ENCODE assay signal across 11 cellular contexts in genomic region chr19:2619076-2619475, GRCh38.
A peak's percentile ranks its signal among the peaks of the same experiment; 100 is the strongest.
DNase-seq lines count a peak whose midpoint lies in the region; ATAC-seq and TF ChIP-seq lines count a peak whose summit lies in the region.
"Had no signal": no experiment of that assay in that cellular context is flagged by ENCODE, and none has a peak within 500 bp of the region (broad histone marks: within the 10 kb centered on the region; RNA-seq: fewer than 3 reads in every experiment).

No MANE protein-coding gene starts in this region.

- H3K4me1 Mint-ChIP-seq in activated CD4-positive, alpha-beta T cell treated with anti-CD3 and anti-CD28 coated beads for 36 hours, result peaks cover 60% of the 10 kb centered on the region

- H3K27me3 ChIP-seq in OCI-LY1 (ENCODE audit: insufficient read depth, low read length) (no peaks in the 10 kb centered on the region), colonic mucosa (no peaks in the 10 kb centered on the region), spleen (replicated peaks in 1 of 7) (no peaks in the 10 kb centered on the region)
- H3K27me3 ChIP-seq: testis had no signal

- no peaks in the 10 kb centered on the region for H3K79me2 ChIP-seq in OCI-LY1 (ENCODE audit: insufficient read depth, low read length)

- H3F3A ChIP-seq in OCI-LY1 (ENCODE audit: insufficient read depth, low read length), result no peaks in the 10 kb centered on the region

- POLR2A ChIA-PET in activated CD4-positive, alpha-beta T cell treated with anti-CD3 and anti-CD28 coated beads for 36 hours (lab: Charles Lee), result interaction anchor here (0.9 to 7.9 kb wide), 5 partner anchors 9 to 142 kb away, joined by 3 to 106 read pairs (median 5); partner anchors contain the start of gene GADD45B

- H3K27ac ChIP-seq in OCI-LY1 (ENCODE audit: low read depth, low read length, poor library complexity, severe bottlenecking) (peak overlapping the region; percentile 50), colonic mucosa (peak overlapping the region; percentile 0), spleen (peak overlapping the region; percentile 46 to 97 (median 92))
- H3K27ac ChIP-seq: testis had no signal

- H3K9me3 ChIP-seq in OCI-LY1 (ENCODE audit: low read length) (0 out of 2 replicates have a peak, but pooled peaks cover 3% of the 10 kb centered on the region), colonic mucosa (no peaks in the 10 kb centered on the region), spleen (peaks cover 0 to 6% (median 2%) of the 10 kb centered on the region in 8 donors)
- H3K9me3 ChIP-seq: testis had no signal

- peaks cover 67% of the 10 kb centered on the region for H3K4me1 ChIP-seq in OCI-LY1 (ENCODE audit: insufficient read depth, low read length, severe bottlenecking)
- no peaks in the 10 kb centered on the region for H3K4me1 ChIP-seq in colonic mucosa
- H3K4me1 ChIP-seq in spleen, result peaks cover 53 to 100% (median 88%) of the 10 kb centered on the region in 6 donors

- H3K4me3 Mint-ChIP-seq in activated CD4-positive, alpha-beta T cell treated with anti-CD3 and anti-CD28 coated beads for 36 hours, result peak overlapping the region; percentile 46

- no peak for TF ChIP-seq POLR2A in spleen (IDR thresholded peaks at IDR 0.05)

- DNase-seq in activated CD4-positive, alpha-beta T cell treated with anti-CD3 and anti-CD28 coated beads for 36 hours, result no peak
- no peak for DNase-seq in activated CD4-positive, alpha-beta T cell treated with anti-CD3 and anti-CD28 coated beads, Interleukin-2, amount 50 U/mL, for 48 hours
- DNase-seq in colonic mucosa (no peak), spleen (no peak), NCI-H1417 treated with DMSO at 0.1 percent for 48 hours (lab: John Stamatoyannopoulos, UW) (no peak), DMS114 treated with DMSO at 0.1 percent for 48 hours (lab: John Stamatoyannopoulos, UW; ENCODE audit: unreplicated experiment) (no peak)
- DNase-seq: midbrain, NCI-H1048, testis had no signal

- H2AFZ ChIP-seq in OCI-LY1 (ENCODE audit: low read length), result no peak overlapping the region

- H4K20me1 ChIP-seq in OCI-LY1 (ENCODE audit: insufficient read depth, low read length), result no peaks in the 10 kb centered on the region

- intact Hi-C loops in activated CD4-positive, alpha-beta T cell treated with anti-CD3 and anti-CD28 coated beads for 36 hours (cut with DNase I, micrococcal nuclease), result loop anchor here (10.0 kb wide), 2 partner anchors 384 to 464 kb away; partner anchors contain the start of genes AP3D1 (in 1 of the 2), PLEKHJ1 (in 1 of the 2) and SF3A2 (in 1 of the 2)
- intact Hi-C loops in colonic mucosa (cut with DNase I), result no loop called here
- intact Hi-C loops in spleen (cut with DNase I; ENCODE audit: low total_unique reads), result no loop called here

- peak overlapping the region; percentile 17; the same call in 1 of the 2 replicates for H3K9ac ChIP-seq in OCI-LY1 (ENCODE audit: low read length)
- H3K9ac ChIP-seq in colonic mucosa (ENCODE audit: low read depth in 2 of 2, low read length in 2 of 2), result no peak overlapping the region

- no peak overlapping the region for H3K4me3 ChIP-seq in OCI-LY1 (ENCODE audit: low read depth, low read length, poor library complexity, severe bottlenecking)
- no peak overlapping the region for H3K4me3 ChIP-seq in colonic mucosa
- peak overlapping the region in 1 of 8 donors; percentile 52 for H3K4me3 ChIP-seq in spleen
- H3K4me3 ChIP-seq: testis had no signal

- no peaks in the 10 kb centered on the region for H3K36me3 Mint-ChIP-seq in activated CD4-positive, alpha-beta T cell treated with anti-CD3 and anti-CD28 coated beads for 36 hours (ENCODE audit: low read depth)

- TF ChIP-seq CTCF in OCI-LY1 (IDR thresholded peaks at IDR 0.05; ENCODE audit: low read length), result no peak
- no peak for TF ChIP-seq CTCF in colonic mucosa (IDR thresholded peaks at IDR 0.05)
- no peak for TF ChIP-seq CTCF in spleen (IDR thresholded peaks at IDR 0.05 in 8 of 11, conservative IDR thresholded peaks at IDR 0.05 in 3 of 11)

- H3K9me3 Mint-ChIP-seq in activated CD4-positive, alpha-beta T cell treated with anti-CD3 and anti-CD28 coated beads for 36 hours (ENCODE audit: low read depth), result no peaks in the 10 kb centered on the region

- peak overlapping the region; percentile 22 for H3K4me2 ChIP-seq in OCI-LY1 (ENCODE audit: low read length)

- H3K9me2 ChIP-seq in OCI-LY1 (ENCODE audit: low read depth, low read length), result no peaks in the 10 kb centered on the region

- 76 to 85% (median 80%) methylated on average over 6 of the region's 6 CpGs for WGBS in spleen, 5 donors

- no peak for ATAC-seq in activated CD4-positive, alpha-beta T cell treated with anti-CD3 and anti-CD28 coated beads for 36 hours
- ATAC-seq in GM19463 (IDR thresholded peaks at IDR 0.05; ENCODE audit: unreplicated experiment), result no peak

- peak overlapping the region; percentile 86 for H3K27ac Mint-ChIP-seq in activated CD4-positive, alpha-beta T cell treated with anti-CD3 and anti-CD28 coated beads for 36 hours

- H3K36me3 ChIP-seq in OCI-LY1 (ENCODE audit: insufficient read depth, low read length) (no peaks in the 10 kb centered on the region), colonic mucosa (no peaks in the 10 kb centered on the region), spleen (no peaks in the 10 kb centered on the region)

- CTCF ChIA-PET in activated CD4-positive, alpha-beta T cell treated with anti-CD3 and anti-CD28 coated beads for 36 hours (lab: Charles Lee), result interaction anchor here (0.6 to 1.9 kb wide), 13 partner anchors 8 to 200 kb away, joined by 3 to 12 read pairs (median 4); partner anchors contain the start of gene GADD45B

- no peaks in the 10 kb centered on the region for H3K27me3 Mint-ChIP-seq in activated CD4-positive, alpha-beta T cell treated with anti-CD3 and anti-CD28 coated beads for 36 hours

Comparison
In these comparisons a context has a peak if more than half of its experiments do, and no peak if none do; other contexts are left out.
1. H3K27ac ChIP-seq: peak in every context shown above with its lines; median percentile 92 in spleen; 50 in OCI-LY1; 0 in colonic mucosa.
2. intact Hi-C loops: an anchor here in activated CD4-positive, alpha-beta T cell treated with anti-CD3 and anti-CD28 coated beads for 36 hours (10.0 kb wide); none called in colonic mucosa and spleen.